8 cellular contexts compared by ENCODE assay signal in genomic region chr15:75732809-75733451, GRCh38. TPM values are rescaled to one million over a fixed set of nuclear protein-coding genes. Genes with fewer than 3 reads are reported as not detected.
DNase-seq lines count a peak whose midpoint lies in the region; ATAC-seq, FAIRE-seq and TF ChIP-seq lines count a peak whose summit lies in the region.

No MANE protein-coding gene starts in this region.

- TF ChIP-seq CTCF in AG10803 (conservative IDR thresholded peaks at IDR 0.05; ENCODE audit: low read length) (peak; percentile 83), tibial nerve (IDR thresholded peaks at IDR 0.05) (peak; percentile 89 to 96 (median 93))

- H3K4me1 ChIP-seq in tibial nerve: peaks cover 0 to 51% (median 18%) of the 10 kb centered on the region in 4 donors

- peaks cover 27% of the 10 kb centered on the region for H3K27me3 Mint-ChIP-seq in activated CD4-positive, alpha-beta memory T cell treated with anti-CD3 and anti-CD28 coated beads, Interleukin-2, amount 10 ng/mL, durations not matched to agents 7 days and 5 days
- H3K27me3 Mint-ChIP-seq in naive B cell: peaks cover 5 to 36% (median 19%) of the 10 kb centered on the region in 3 donors

- POLR2A ChIA-PET in activated CD4-positive, alpha-beta memory T cell treated with anti-CD3 and anti-CD28 coated beads, Interleukin-2, amount 10 ng/mL, durations not matched to agents 7 days and 5 days (lab: Charles Lee): interaction anchor here (1.2 kb wide), 1 partner anchor 9 kb away, joined by 3 read pairs; a partner anchor contains a TSS

- DNase-seq in AG10803 (ENCODE audit: low read depth): peak; percentile 56
- peak; percentile 60 for DNase-seq in GM18507 (ENCODE audit: extremely low spot score, insufficient read length, low read depth)
- peak; percentile 10 for DNase-seq in NCI-H526 treated with DMSO at 0.1 percent for 48 hours (lab: John Stamatoyannopoulos, UW)
- DNase-seq in activated CD4-positive, alpha-beta memory T cell treated with anti-CD3 and anti-CD28 coated beads, Interleukin-2, amount 10 ng/mL, durations not matched to agents 7 days and 5 days: peak; percentile 66
- peak; percentile 48 for DNase-seq in naive B cell
- DNase-seq in tibial nerve (ENCODE audit: low spot score in 2 of 2): peak; percentile 60 to 84

- no peaks in the 10 kb centered on the region for H3K9me3 ChIP-seq in tibial nerve

- FAIRE-seq in GM18507 (lab: Jason Lieb, UNC): peak; percentile 92

- no peak for TF ChIP-seq POLR2A in tibial nerve (IDR thresholded peaks at IDR 0.05)

- H3K4me1 Mint-ChIP-seq in activated CD4-positive, alpha-beta memory T cell treated with anti-CD3 and anti-CD28 coated beads, Interleukin-2, amount 10 ng/mL, durations not matched to agents 7 days and 5 days: peaks cover 16% of the 10 kb centered on the region
- H3K4me1 Mint-ChIP-seq in naive B cell: peaks cover 21 to 33% (median 32%) of the 10 kb centered on the region in 3 donors

- no peaks in the 10 kb centered on the region for H3K27me3 ChIP-seq in tibial nerve

- CTCF ChIA-PET in activated CD4-positive, alpha-beta memory T cell treated with anti-CD3 and anti-CD28 coated beads, Interleukin-2, amount 10 ng/mL, durations not matched to agents 7 days and 5 days (lab: Charles Lee): interaction anchor here (0.6 to 1.7 kb wide), 8 partner anchors 13 to 188 kb away, joined by 3 to 6 read pairs (median 3); no protein-coding TSS in a partner anchor

- H3K36me3 ChIP-seq in tibial nerve: no peaks in the 10 kb centered on the region

- 24 to 25% methylated on average over 12 of the region's 12 CpGs for WGBS in tibial nerve, 2 donors

- H3K4me3 ChIP-seq in AG10803 (ENCODE audit: low read length): no peak overlapping the region
- H3K4me3 ChIP-seq in tibial nerve: no peak overlapping the region

- no peak overlapping the region for H3K4me3 Mint-ChIP-seq in activated CD4-positive, alpha-beta memory T cell treated with anti-CD3 and anti-CD28 coated beads, Interleukin-2, amount 10 ng/mL, durations not matched to agents 7 days and 5 days
- H3K4me3 Mint-ChIP-seq in naive B cell: peak overlapping the region in 4 of 8 donors; percentile 13 to 50 (median 34)

- no peak overlapping the region for H3K27ac Mint-ChIP-seq in activated CD4-positive, alpha-beta memory T cell treated with anti-CD3 and anti-CD28 coated beads, Interleukin-2, amount 10 ng/mL, durations not matched to agents 7 days and 5 days
- peak overlapping the region in 3 of 6 donors; percentile 15 to 85 (median 41) for H3K27ac Mint-ChIP-seq in naive B cell

- TF ChIP-seq EP300 in tibial nerve (IDR thresholded peaks at IDR 0.05): peak in 1 of 2 donors; percentile 50

- H3K36me3 Mint-ChIP-seq in activated CD4-positive, alpha-beta memory T cell treated with anti-CD3 and anti-CD28 coated beads, Interleukin-2, amount 10 ng/mL, durations not matched to agents 7 days and 5 days (ENCODE audit: low read depth): no peaks in the 10 kb centered on the region
- H3K36me3 Mint-ChIP-seq in naive B cell: no peaks in the 10 kb centered on the region

- peak overlapping the region in 1 of 4 donors; percentile 9 for H3K27ac ChIP-seq in tibial nerve

- H3K9me3 Mint-ChIP-seq in activated CD4-positive, alpha-beta memory T cell treated with anti-CD3 and anti-CD28 coated beads, Interleukin-2, amount 10 ng/mL, durations not matched to agents 7 days and 5 days: no peaks in the 10 kb centered on the region
- H3K9me3 Mint-ChIP-seq in naive B cell: no peaks in the 10 kb centered on the region

- ATAC-seq in esophagus mucosa (peak; percentile 58), naive B cell (ENCODE audit: low read depth in 2 of 2) (peak; percentile 45 to 53), HG03097 (IDR thresholded peaks at IDR 0.05; ENCODE audit: low FRiP score, unreplicated experiment) (no peak)

RNA-seq across cellular contexts. Expression of gene CSPG4, which starts 20.3 kb away (rescaled TPM):
- total RNA-seq in activated CD4-positive, alpha-beta memory T cell treated with anti-CD3 and anti-CD28 coated beads, Interleukin-2, amount 10 ng/mL, durations not matched to agents 7 days and 5 days: not detected
- total RNA-seq in esophagus mucosa: 1.9 TPM
- under 1 TPM in 2 of 6 donors, not detected in 4; 0.03 to 0.07 TPM for polyA plus RNA-seq in naive B cell (ENCODE audit: low read depth in 6 of 6)
- 100 to 1,000 TPM; 100 to 132 (median 115) TPM for total RNA-seq in tibial nerve

Comparison
In these comparisons a context has a peak if more than half of its experiments do, and no peak if none do; other contexts are left out.
1. DNase-seq: peak in every context shown above with its lines; median percentile 72 in tibial nerve; 66 in activated CD4-positive, alpha-beta memory T cell treated with anti-CD3 and anti-CD28 coated beads, Interleukin-2, amount 10 ng/mL, durations not matched to agents 7 days and 5 days; 60 in GM18507; 56 in AG10803; 48 in naive B cell; 10 in NCI-H526 treated with DMSO at 0.1 percent for 48 hours.
2. RNA of gene CSPG4, which starts 20.3 kb away (total RNA-seq): 100 to 132 TPM in tibial nerve; 1.9 TPM in esophagus mucosa (single experiment) and not detected in activated CD4-positive, alpha-beta memory T cell treated with anti-CD3 and anti-CD28 coated beads, Interleukin-2, amount 10 ng/mL, durations not matched to agents 7 days and 5 days; every median in the first group is over 10 times any median in the second.